In genomic region chr12:6230321-6231110, GRCh38 we compare ENCODE assay signal across 8 cellular contexts. TPM values are rescaled to one million over a fixed set of nuclear protein-coding genes. Genes with fewer than 3 reads are reported as not detected.
DNase-seq lines count a peak whose midpoint lies in the region; ATAC-seq and TF ChIP-seq lines count a peak whose summit lies in the region.

No MANE protein-coding gene starts in this region.

- intact Hi-C loops in activated CD4-positive, alpha-beta T cell treated with anti-CD3 and anti-CD28 coated beads, Interleukin-2, amount 10 ng/mL, durations not matched to agents 24 days and 14 days (cut with micrococcal nuclease): loop anchor here (2.0 to 5.0 kb wide), 3 partner anchors 32 to 48 kb away; no protein-coding TSS in a partner anchor

- TF ChIP-seq CTCF in chondrocyte (IDR thresholded peaks at IDR 0.05): no peak
- no peak for TF ChIP-seq CTCF in mesothelial cell of epicardium (IDR thresholded peaks at IDR 0.05; ENCODE audit: unreplicated experiment)

- H3K4me1 Mint-ChIP-seq in activated CD4-positive, alpha-beta T cell treated with anti-CD3 and anti-CD28 coated beads, Interleukin-2, amount 10 ng/mL, durations not matched to agents 24 days and 14 days: peaks cover 26% of the 10 kb centered on the region
- H3K4me1 Mint-ChIP-seq in chondrocyte (ENCODE audit: low read depth): peaks cover 39% of the 10 kb centered on the region
- H3K4me1 Mint-ChIP-seq in mesothelial cell of epicardium: peaks cover 62% of the 10 kb centered on the region

- H3K27ac Mint-ChIP-seq in activated CD4-positive, alpha-beta T cell treated with anti-CD3 and anti-CD28 coated beads, Interleukin-2, amount 10 ng/mL, durations not matched to agents 24 days and 14 days: peak overlapping the region; percentile 95
- peak overlapping the region; percentile 91 for H3K27ac Mint-ChIP-seq in chondrocyte (ENCODE audit: unreplicated experiment)
- peak overlapping the region; percentile 82 for H3K27ac Mint-ChIP-seq in mesothelial cell of epicardium

- peaks cover 1% of the 10 kb centered on the region for H3K27me3 Mint-ChIP-seq in activated CD4-positive, alpha-beta T cell treated with anti-CD3 and anti-CD28 coated beads, Interleukin-2, amount 10 ng/mL, durations not matched to agents 24 days and 14 days
- H3K27me3 Mint-ChIP-seq in chondrocyte (ENCODE audit: low read depth) (no peaks in the 10 kb centered on the region), mesothelial cell of epicardium (ENCODE audit: low read depth) (no peaks in the 10 kb centered on the region)

- peak overlapping the region; percentile 66 for H3K4me3 Mint-ChIP-seq in activated CD4-positive, alpha-beta T cell treated with anti-CD3 and anti-CD28 coated beads, Interleukin-2, amount 10 ng/mL, durations not matched to agents 24 days and 14 days
- peak overlapping the region; percentile 7 for H3K4me3 Mint-ChIP-seq in chondrocyte (ENCODE audit: unreplicated experiment)
- no peak overlapping the region for H3K4me3 Mint-ChIP-seq in mesothelial cell of epicardium

- H3K36me3 Mint-ChIP-seq in activated CD4-positive, alpha-beta T cell treated with anti-CD3 and anti-CD28 coated beads, Interleukin-2, amount 10 ng/mL, durations not matched to agents 24 days and 14 days (ENCODE audit: low read depth): peaks cover 3% of the 10 kb centered on the region
- H3K36me3 Mint-ChIP-seq in chondrocyte (ENCODE audit: low read depth) (peaks cover 18% of the 10 kb centered on the region), mesothelial cell of epicardium (no peaks in the 10 kb centered on the region)

- DNase-seq in Jurkat, Clone E6-1 (ENCODE audit: low read depth, low spot score): peak; percentile 97
- peak; percentile 93 for DNase-seq in activated CD4-positive, alpha-beta T cell treated with anti-CD3 and anti-CD28 coated beads, Interleukin-2, amount 10 ng/mL, durations not matched to agents 24 days and 14 days
- DNase-seq in chondrocyte (ENCODE audit: low spot score) (no peak), mesothelial cell of epicardium (ENCODE audit: low spot score in 2 of 2, unreplicated experiment in 2 of 2) (no peak), islet precursor cell (no peak)
- DNase-seq in stimulated activated CD8-positive, alpha-beta memory T cell treated with anti-CD3 and anti-CD28 coated beads, Interleukin-4, amount 100 ng/mL, for 1 hour (ENCODE audit: low read depth in 2 of 2, low spot score in 1 of 2): peak; percentile 36 to 51

- H3K4me3 ChIP-seq in Jurkat, Clone E6-1 (ENCODE audit: low read length): peak overlapping the region; percentile 26

- no peaks in the 10 kb centered on the region for H3K9me3 Mint-ChIP-seq in activated CD4-positive, alpha-beta T cell treated with anti-CD3 and anti-CD28 coated beads, Interleukin-2, amount 10 ng/mL, durations not matched to agents 24 days and 14 days
- no peaks in the 10 kb centered on the region for H3K9me3 Mint-ChIP-seq in chondrocyte (ENCODE audit: low read depth)
- H3K9me3 Mint-ChIP-seq in mesothelial cell of epicardium: no peaks in the 10 kb centered on the region

- ATAC-seq in GM18868 (IDR thresholded peaks at IDR 0.05; ENCODE audit: unreplicated experiment) (peak; percentile 93), HG02870 (IDR thresholded peaks at IDR 0.05; ENCODE audit: unreplicated experiment) (no peak)

RNA-seq across cellular contexts. Expression of gene CD9, which starts 30.3 kb away (rescaled TPM):
- polyA plus RNA-seq in Jurkat, Clone E6-1 (2012; ENCODE audit: insufficient read depth, insufficient read length): 35.3 TPM
- 35.6 and 40.5 TPM in 2 replicates for total RNA-seq in activated CD4-positive, alpha-beta T cell treated with anti-CD3 and anti-CD28 coated beads, Interleukin-2, amount 10 ng/mL, durations not matched to agents 24 days and 14 days
- 54.7 to 62.1 TPM (median 60.7 TPM) in 3 replicates for total RNA-seq in chondrocyte
- total RNA-seq in mesothelial cell of epicardium: 20.0 to 22.6 TPM (median 22.3 TPM) in 3 replicates

Comparison
In these comparisons a context has a peak if more than half of its experiments do, and no peak if none do; other contexts are left out.
1. DNase-seq: peak in Jurkat, Clone E6-1 (single experiment), activated CD4-positive, alpha-beta T cell treated with anti-CD3 and anti-CD28 coated beads, Interleukin-2, amount 10 ng/mL, durations not matched to agents 24 days and 14 days (single experiment) and stimulated activated CD8-positive, alpha-beta memory T cell treated with anti-CD3 and anti-CD28 coated beads, Interleukin-4, amount 100 ng/mL, for 1 hour (2 of 2); none in chondrocyte (single experiment), mesothelial cell of epicardium (0 of 2) and islet precursor cell (single experiment).
2. Peak in every context shown above with its lines, with median percentiles within 50 percentile points of each other: H3K27ac Mint-ChIP-seq.